Comparison of ENCODE assay signal across 24 cellular contexts in genomic region chr20:40982415-40983145, GRCh38. TPM values are rescaled to one million over a fixed set of nuclear protein-coding genes. Genes with fewer than 3 reads are reported as not detected.
DNase-seq lines count a peak whose midpoint lies in the region; ATAC-seq and TF ChIP-seq lines count a peak whose summit lies in the region.
"Had no signal": no experiment of that assay in that cellular context is flagged by ENCODE, and none has a peak within 500 bp of the region (broad histone marks: within the 10 kb centered on the region; RNA-seq: fewer than 3 reads in every experiment).

No MANE protein-coding gene starts in this region.

- H3K27ac ChIP-seq in Karpas-422 (ENCODE audit: low read length): peak overlapping the region; percentile 84
- no peak overlapping the region for H3K27ac ChIP-seq in stomach
- H3K27ac ChIP-seq: HL-60, RWPE1, WERI-Rb-1 had no signal

- H3K4me1 ChIP-seq in Karpas-422 (ENCODE audit: low read length) (peaks cover 56% of the 10 kb centered on the region), stomach (no peaks in the 10 kb centered on the region)
- H3K4me1 ChIP-seq: HAP-1 had no signal

- TF ChIP-seq POLR2A in stomach (IDR thresholded peaks at IDR 0.05): no peak

- no peak overlapping the region for H2AFZ ChIP-seq in Karpas-422 (ENCODE audit: low read length)

- no peaks in the 10 kb centered on the region for H3K9me2 ChIP-seq in Karpas-422 (replicated peaks; ENCODE audit: insufficient read depth, low read length)

- peak; percentile 55 for DNase-seq in Karpas-422
- peak; percentile 67 for DNase-seq in RPMI8226
- no peak for DNase-seq in memory B cell (ENCODE audit: low spot score in 2 of 2)
- no peak for DNase-seq in nephron progenitor cell
- no peak for DNase-seq in NK-92 (lab: John Stamatoyannopoulos, UW; ENCODE audit: unreplicated experiment)
- DNase-seq in stomach: no peak
- DNase-seq: activated CD4-positive, alpha-beta T cell treated with anti-CD3 and anti-CD28 coated beads, Interleukin-2, amount 10 ng/mL, durations not matched to agents 7 days and 5 days; activated naive CD8-positive, alpha-beta T cell treated with anti-CD3 and anti-CD28 coated beads for 36 hours; CD4-positive, alpha-beta memory T cell; kidney glomerular epithelial cell; NCI-H1092 treated with DMSO at 0.1 percent for 48 hours; NCI-H2081; NCI-H345; NK-92 treated with Interleukin-12 subunit alpha and Interleukin-12 subunit beta, amount 100 ng/mL, for 24 hours; stimulated activated CD4-positive, alpha-beta T cell treated with anti-CD3 and anti-CD28 coated beads, Interleukin-15, amount 100 ng/mL, for 24 hours; WERI-Rb-1 had no signal

- H3K36me3 Mint-ChIP-seq in memory B cell (peaks cover 2% of the 10 kb centered on the region), nephron progenitor cell (ENCODE audit: low read depth) (peaks cover 24% of the 10 kb centered on the region)

- no peaks in the 10 kb centered on the region for H3K79me2 ChIP-seq in Karpas-422 (ENCODE audit: low read length)

- peaks cover 5% of the 10 kb centered on the region; the same call in 1 of the 2 replicates for H3K36me3 ChIP-seq in Karpas-422 (ENCODE audit: insufficient read depth, low read length)
- H3K36me3 ChIP-seq in stomach: no peaks in the 10 kb centered on the region
- H3K36me3 ChIP-seq: HAP-1, WERI-Rb-1 had no signal

- peak overlapping the region; percentile 22 for H3K4me3 ChIP-seq in Karpas-422 (ENCODE audit: low read length)
- H3K4me3 ChIP-seq in stomach: no peak overlapping the region
- H3K4me3 ChIP-seq: HAP-1 had no signal

- H3K27me3 Mint-ChIP-seq in memory B cell (no peaks in the 10 kb centered on the region), nephron progenitor cell (ENCODE audit: low read depth, poor library complexity) (peaks cover 22% of the 10 kb centered on the region)
- H3K27me3 Mint-ChIP-seq: progenitor cell of endocrine pancreas, type B pancreatic cell had no signal

- H3K4me1 Mint-ChIP-seq in memory B cell: peaks cover 15% of the 10 kb centered on the region
- peaks cover 7% of the 10 kb centered on the region for H3K4me1 Mint-ChIP-seq in nephron progenitor cell

- H3K4me3 Mint-ChIP-seq in memory B cell (no peak overlapping the region), nephron progenitor cell (no peak overlapping the region)
- H3K4me3 Mint-ChIP-seq: activated CD4-positive, alpha-beta T cell treated with anti-CD3 and anti-CD28 coated beads, Interleukin-2, amount 10 ng/mL, durations not matched to agents 7 days and 5 days; activated naive CD8-positive, alpha-beta T cell treated with anti-CD3 and anti-CD28 coated beads for 36 hours; CD4-positive, alpha-beta memory T cell; central memory CD8-positive, alpha-beta T cell; type B pancreatic cell had no signal

- H3K27ac Mint-ChIP-seq in memory B cell (no peak overlapping the region), nephron progenitor cell (no peak overlapping the region)
- H3K27ac Mint-ChIP-seq: activated CD4-positive, alpha-beta T cell treated with anti-CD3 and anti-CD28 coated beads, Interleukin-2, amount 10 ng/mL, durations not matched to agents 7 days and 5 days; activated naive CD8-positive, alpha-beta T cell treated with anti-CD3 and anti-CD28 coated beads for 36 hours; CD4-positive, alpha-beta memory T cell; progenitor cell of endocrine pancreas; type B pancreatic cell had no signal

- ATAC-seq in GM19351 (IDR thresholded peaks at IDR 0.05; ENCODE audit: unreplicated experiment): peak; percentile 37
- peak; percentile 87 for ATAC-seq in memory B cell (ENCODE audit: low read depth)
- ATAC-seq: SK-N-SH treated with all-trans-retinoic acid at 6 μM for 48 hours had no signal

- H3K27me3 ChIP-seq in Karpas-422 (ENCODE audit: low read length) (no peaks in the 10 kb centered on the region), stomach (no peaks in the 10 kb centered on the region)

- no peak for TF ChIP-seq EP300 in stomach (IDR thresholded peaks at IDR 0.05)

- no peaks in the 10 kb centered on the region for H4K20me1 ChIP-seq in Karpas-422 (ENCODE audit: insufficient read depth, low read depth, low read length)

- H3K9me3 Mint-ChIP-seq in memory B cell: peaks cover 6% of the 10 kb centered on the region
- peaks cover 50% of the 10 kb centered on the region for H3K9me3 Mint-ChIP-seq in nephron progenitor cell

- WGBS in stomach, 5 donors: 67 to 88% (median 85%) methylated on average over 3 of the region's 3 CpGs

- H3K9me3 ChIP-seq in Karpas-422 (ENCODE audit: low read length) (peaks cover 16% of the 10 kb centered on the region), stomach (peaks cover 0 to 7% (median 3%) of the 10 kb centered on the region in 4 donors)
- H3K9me3 ChIP-seq: HAP-1 had no signal

- H3K9ac ChIP-seq in Karpas-422 (ENCODE audit: low read length): peak overlapping the region; percentile 13; the same call in 1 of the 2 replicates

- peak overlapping the region; percentile 49 for H3K4me2 ChIP-seq in Karpas-422 (ENCODE audit: low read depth, low read length, poor library complexity, severe bottlenecking)

- intact Hi-C loops in stomach (cut with DNase I; ENCODE audit: low total_unique reads): no loop called here

- TF ChIP-seq CTCF in nephron progenitor cell (IDR thresholded peaks at IDR 0.05) (no peak), stomach (IDR thresholded peaks at IDR 0.05) (no peak)

RNA-seq across cellular contexts. Expression of gene TOP1, which starts 46.0 kb away (rescaled TPM):
- total RNA-seq in Karpas-422 (2014; rRNA removed; shearing (Covaris generic); ENCODE audit: low replicate concordance): 89.5 and 101 TPM in 2 replicates
- 10 to 100 TPM; 14.8 to 46.2 (median 19.6) TPM for total RNA-seq in stomach
- 10 to 100 TPM; 18.0 to 24.0 (median 23.8) TPM for polyA plus RNA-seq in stomach

Comparison
In these comparisons a context has a peak if more than half of its experiments do, and no peak if none do; other contexts are left out.
1. DNase-seq: peak in Karpas-422 (single experiment) and RPMI8226 (single experiment); none in memory B cell (0 of 2), nephron progenitor cell (single experiment), NK-92 (single experiment) and stomach (single experiment).